1 cellular context compared by ENCODE assay signal in the genomic region with DNA sequence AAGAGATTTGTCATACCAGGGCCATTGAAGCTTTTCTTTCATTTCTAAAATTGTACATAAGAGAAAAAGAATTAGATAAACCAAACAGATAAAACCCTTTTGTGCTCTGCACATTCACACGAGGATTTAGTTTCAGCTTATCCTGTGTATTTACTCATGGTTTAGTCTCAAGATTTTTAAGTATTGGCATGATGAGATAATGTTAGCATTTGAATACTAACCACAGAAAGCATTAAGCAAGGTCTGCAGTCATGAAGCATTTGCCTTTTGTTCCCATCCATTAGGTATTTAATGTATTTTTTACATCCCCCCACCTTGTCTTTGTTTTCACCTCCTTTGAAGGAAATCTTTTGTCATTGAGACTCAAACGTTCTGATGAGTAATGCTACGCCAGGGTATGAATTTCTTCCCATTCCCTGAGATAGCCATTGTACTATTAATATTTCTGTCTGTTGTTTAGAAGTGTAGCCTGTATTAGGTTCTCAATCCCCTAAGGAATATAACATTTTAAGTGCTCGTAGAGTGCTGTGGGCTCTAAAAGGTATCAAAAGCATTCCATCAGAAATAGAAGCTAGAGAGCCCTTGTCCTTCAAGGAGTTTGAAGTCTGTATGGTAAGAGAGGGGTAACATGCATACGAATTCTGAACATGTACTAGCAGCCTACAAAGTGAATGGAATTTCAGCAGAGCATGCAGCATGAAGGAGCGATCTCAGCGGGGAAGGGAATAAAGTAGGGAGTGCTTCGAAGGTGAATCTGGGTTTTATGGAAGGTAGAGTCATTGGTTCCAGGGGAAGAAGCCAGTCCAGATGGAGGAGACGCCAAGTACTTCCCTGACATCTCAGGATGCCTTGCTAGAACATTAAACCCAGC.
TF ChIP-seq lines count a peak whose summit lies in the region.

No MANE protein-coding gene starts in this region.

TF ChIP-seq in H1, 55 proteins besides CTCF, POLR2A, EP300 and RAD21 (continued from another document):
- TF ChIP-seq, protein P1, sequence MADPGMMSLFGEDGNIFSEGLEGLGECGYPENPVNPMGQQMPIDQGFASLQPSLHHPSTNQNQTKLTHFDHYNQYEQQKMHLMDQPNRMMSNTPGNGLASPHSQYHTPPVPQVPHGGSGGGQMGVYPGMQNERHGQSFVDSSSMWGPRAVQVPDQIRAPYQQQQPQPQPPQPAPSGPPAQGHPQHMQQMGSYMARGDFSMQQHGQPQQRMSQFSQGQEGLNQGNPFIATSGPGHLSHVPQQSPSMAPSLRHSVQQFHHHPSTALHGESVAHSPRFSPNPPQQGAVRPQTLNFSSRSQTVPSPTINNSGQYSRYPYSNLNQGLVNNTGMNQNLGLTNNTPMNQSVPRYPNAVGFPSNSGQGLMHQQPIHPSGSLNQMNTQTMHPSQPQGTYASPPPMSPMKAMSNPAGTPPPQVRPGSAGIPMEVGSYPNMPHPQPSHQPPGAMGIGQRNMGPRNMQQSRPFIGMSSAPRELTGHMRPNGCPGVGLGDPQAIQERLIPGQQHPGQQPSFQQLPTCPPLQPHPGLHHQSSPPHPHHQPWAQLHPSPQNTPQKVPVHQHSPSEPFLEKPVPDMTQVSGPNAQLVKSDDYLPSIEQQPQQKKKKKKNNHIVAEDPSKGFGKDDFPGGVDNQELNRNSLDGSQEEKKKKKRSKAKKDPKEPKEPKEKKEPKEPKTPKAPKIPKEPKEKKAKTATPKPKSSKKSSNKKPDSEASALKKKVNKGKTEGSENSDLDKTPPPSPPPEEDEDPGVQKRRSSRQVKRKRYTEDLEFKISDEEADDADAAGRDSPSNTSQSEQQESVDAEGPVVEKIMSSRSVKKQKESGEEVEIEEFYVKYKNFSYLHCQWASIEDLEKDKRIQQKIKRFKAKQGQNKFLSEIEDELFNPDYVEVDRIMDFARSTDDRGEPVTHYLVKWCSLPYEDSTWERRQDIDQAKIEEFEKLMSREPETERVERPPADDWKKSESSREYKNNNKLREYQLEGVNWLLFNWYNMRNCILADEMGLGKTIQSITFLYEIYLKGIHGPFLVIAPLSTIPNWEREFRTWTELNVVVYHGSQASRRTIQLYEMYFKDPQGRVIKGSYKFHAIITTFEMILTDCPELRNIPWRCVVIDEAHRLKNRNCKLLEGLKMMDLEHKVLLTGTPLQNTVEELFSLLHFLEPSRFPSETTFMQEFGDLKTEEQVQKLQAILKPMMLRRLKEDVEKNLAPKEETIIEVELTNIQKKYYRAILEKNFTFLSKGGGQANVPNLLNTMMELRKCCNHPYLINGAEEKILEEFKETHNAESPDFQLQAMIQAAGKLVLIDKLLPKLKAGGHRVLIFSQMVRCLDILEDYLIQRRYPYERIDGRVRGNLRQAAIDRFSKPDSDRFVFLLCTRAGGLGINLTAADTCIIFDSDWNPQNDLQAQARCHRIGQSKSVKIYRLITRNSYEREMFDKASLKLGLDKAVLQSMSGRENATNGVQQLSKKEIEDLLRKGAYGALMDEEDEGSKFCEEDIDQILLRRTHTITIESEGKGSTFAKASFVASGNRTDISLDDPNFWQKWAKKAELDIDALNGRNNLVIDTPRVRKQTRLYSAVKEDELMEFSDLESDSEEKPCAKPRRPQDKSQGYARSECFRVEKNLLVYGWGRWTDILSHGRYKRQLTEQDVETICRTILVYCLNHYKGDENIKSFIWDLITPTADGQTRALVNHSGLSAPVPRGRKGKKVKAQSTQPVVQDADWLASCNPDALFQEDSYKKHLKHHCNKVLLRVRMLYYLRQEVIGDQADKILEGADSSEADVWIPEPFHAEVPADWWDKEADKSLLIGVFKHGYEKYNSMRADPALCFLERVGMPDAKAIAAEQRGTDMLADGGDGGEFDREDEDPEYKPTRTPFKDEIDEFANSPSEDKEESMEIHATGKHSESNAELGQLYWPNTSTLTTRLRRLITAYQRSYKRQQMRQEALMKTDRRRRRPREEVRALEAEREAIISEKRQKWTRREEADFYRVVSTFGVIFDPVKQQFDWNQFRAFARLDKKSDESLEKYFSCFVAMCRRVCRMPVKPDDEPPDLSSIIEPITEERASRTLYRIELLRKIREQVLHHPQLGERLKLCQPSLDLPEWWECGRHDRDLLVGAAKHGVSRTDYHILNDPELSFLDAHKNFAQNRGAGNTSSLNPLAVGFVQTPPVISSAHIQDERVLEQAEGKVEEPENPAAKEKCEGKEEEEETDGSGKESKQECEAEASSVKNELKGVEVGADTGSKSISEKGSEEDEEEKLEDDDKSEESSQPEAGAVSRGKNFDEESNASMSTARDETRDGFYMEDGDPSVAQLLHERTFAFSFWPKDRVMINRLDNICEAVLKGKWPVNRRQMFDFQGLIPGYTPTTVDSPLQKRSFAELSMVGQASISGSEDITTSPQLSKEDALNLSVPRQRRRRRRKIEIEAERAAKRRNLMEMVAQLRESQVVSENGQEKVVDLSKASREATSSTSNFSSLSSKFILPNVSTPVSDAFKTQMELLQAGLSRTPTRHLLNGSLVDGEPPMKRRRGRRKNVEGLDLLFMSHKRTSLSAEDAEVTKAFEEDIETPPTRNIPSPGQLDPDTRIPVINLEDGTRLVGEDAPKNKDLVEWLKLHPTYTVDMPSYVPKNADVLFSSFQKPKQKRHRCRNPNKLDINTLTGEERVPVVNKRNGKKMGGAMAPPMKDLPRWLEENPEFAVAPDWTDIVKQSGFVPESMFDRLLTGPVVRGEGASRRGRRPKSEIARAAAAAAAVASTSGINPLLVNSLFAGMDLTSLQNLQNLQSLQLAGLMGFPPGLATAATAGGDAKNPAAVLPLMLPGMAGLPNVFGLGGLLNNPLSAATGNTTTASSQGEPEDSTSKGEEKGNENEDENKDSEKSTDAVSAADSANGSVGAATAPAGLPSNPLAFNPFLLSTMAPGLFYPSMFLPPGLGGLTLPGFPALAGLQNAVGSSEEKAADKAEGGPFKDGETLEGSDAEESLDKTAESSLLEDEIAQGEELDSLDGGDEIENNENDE (IDR thresholded peaks at IDR 0.05; ENCODE audit: insufficient replicate concordance, low read length), result peak; percentile 61
- TF ChIP-seq ASH2L (IDR thresholded peaks at IDR 0.05; ENCODE audit: low read length) (peak; percentile 23), KDM1A (IDR thresholded peaks at IDR 0.05; ENCODE audit: borderline replicate concordance, low read length) (no peak)
TF ChIP-seq in H1: peak in this region for 3.
